ENCODE assay signal across 14 cellular contexts in the genomic region with DNA sequence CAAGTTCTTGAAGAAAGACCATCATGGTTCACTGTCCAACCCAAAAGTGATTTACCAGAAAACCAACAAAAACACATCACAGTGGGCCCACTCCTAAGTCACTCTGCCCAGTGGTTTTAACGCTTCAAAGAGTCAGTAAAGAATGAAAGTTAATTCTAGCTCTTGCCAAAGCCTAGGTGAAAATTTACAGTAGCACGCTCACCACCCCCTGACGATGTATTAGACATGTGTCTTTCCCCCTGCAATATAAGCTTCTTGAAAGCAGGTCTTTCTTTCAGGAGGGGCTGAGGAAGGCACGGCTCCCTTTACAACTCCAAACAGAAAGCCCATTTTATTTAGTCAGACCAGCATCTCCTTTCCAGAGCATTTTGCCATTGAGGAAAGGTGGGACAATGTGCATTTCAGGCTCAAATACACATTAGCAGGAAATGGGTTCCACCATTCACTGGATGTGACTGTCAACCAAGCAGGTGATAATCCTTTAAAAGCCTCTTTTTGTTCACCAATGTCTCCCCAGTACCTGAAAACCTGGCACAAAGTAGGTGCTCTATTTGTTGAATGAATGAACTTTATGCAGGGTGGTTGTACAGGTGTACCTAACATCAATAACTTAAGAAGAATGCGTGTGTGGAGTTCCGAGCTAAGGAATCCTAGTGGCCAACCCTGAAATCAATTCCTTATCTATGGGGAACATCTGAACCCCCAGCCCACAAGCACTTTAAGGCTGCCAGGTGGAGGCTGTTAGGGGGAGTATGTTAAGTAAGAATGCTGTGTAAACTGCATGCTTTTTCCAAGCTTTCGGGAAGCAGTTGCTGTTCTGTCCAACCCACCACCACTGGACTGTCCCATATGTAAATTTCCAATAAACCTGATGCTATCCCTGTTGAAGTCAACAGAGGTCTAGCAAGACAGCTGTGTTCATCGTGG. TPM values are rescaled to one million over a fixed set of nuclear protein-coding genes. Genes with fewer than 3 reads are reported as not detected.
DNase-seq lines count a peak whose midpoint lies in the region; ATAC-seq and TF ChIP-seq lines count a peak whose summit lies in the region.
"Had no signal": no experiment of that assay in that cellular context is flagged by ENCODE, and none has a peak within 500 bp of the region (broad histone marks: within the 10 kb centered on the region; RNA-seq: fewer than 3 reads in every experiment).

No MANE protein-coding gene starts in this region.

- POLR2A ChIA-PET in OCI-LY7 (lab: Charles Lee) = interaction anchor here (0.6 to 10.6 kb wide), 13 partner anchors 11 to 321 kb away, joined by 3 to 155 read pairs (median 5); partner anchors contain the start of gene EZR

- H3K9me3 Mint-ChIP-seq in activated T-cell treated with anti-CD3 and anti-CD28 coated beads, Interleukin-2, amount 50 U/mL, for 24 hours = no peaks in the 10 kb centered on the region
- no peaks in the 10 kb centered on the region for H3K9me3 Mint-ChIP-seq in activated T-cell treated with anti-CD3 and anti-CD28 coated beads, Interleukin-2, amount 50 U/mL, for 72 hours
- H3K9me3 Mint-ChIP-seq in immature natural killer cell = no peaks in the 10 kb centered on the region

- peak overlapping the region; percentile 61 for H3K4me3 ChIP-seq in OCI-LY7 (ENCODE audit: low read depth, low read length, poor library complexity, severe bottlenecking)
- no peak overlapping the region for H3K4me3 ChIP-seq in testis
- H3K4me3 ChIP-seq: skin epidermis, uterus had no signal

- H3K9me2 ChIP-seq in OCI-LY7 (ENCODE audit: insufficient read depth, low read length) = no peaks in the 10 kb centered on the region

- no peaks in the 10 kb centered on the region for H3K27me3 Mint-ChIP-seq in activated T-cell treated with anti-CD3 and anti-CD28 coated beads, Interleukin-2, amount 50 U/mL, for 24 hours
- no peaks in the 10 kb centered on the region for H3K27me3 Mint-ChIP-seq in activated T-cell treated with anti-CD3 and anti-CD28 coated beads, Interleukin-2, amount 50 U/mL, for 72 hours (ENCODE audit: low read depth)
- peaks cover 2 to 6% (median 3%) of the 10 kb centered on the region in 3 donors for H3K27me3 Mint-ChIP-seq in immature natural killer cell (ENCODE audit: low read depth in 3 of 3)

- no peaks in the 10 kb centered on the region for H3K9me3 ChIP-seq in OCI-LY7 (ENCODE audit: low read length)
- no peaks in the 10 kb centered on the region for H3K9me3 ChIP-seq in testis
- H3K9me3 ChIP-seq: uterus had no signal

- H3K79me2 ChIP-seq in OCI-LY7 (ENCODE audit: insufficient read depth, low read depth, low read length) = peaks cover 95% of the 10 kb centered on the region

- CTCF ChIA-PET in OCI-LY7 (lab: Charles Lee; ENCODE audit: unreplicated experiment) = interaction anchor here (1.4 to 2.0 kb wide), 3 partner anchors 9 to 58 kb away, joined by 4 to 7 read pairs (median 6); no protein-coding TSS in a partner anchor

- peaks cover 92% of the 10 kb centered on the region for H3K36me3 Mint-ChIP-seq in activated T-cell treated with anti-CD3 and anti-CD28 coated beads, Interleukin-2, amount 50 U/mL, for 24 hours (ENCODE audit: low read depth)
- H3K36me3 Mint-ChIP-seq in activated T-cell treated with anti-CD3 and anti-CD28 coated beads, Interleukin-2, amount 50 U/mL, for 72 hours (ENCODE audit: insufficient read depth in 2 of 2) = peaks cover 9 to 44% of the 10 kb centered on the region in 2 donors
- H3K36me3 Mint-ChIP-seq in immature natural killer cell = peaks cover 8 to 22% (median 16%) of the 10 kb centered on the region in 3 donors

- no peak for ATAC-seq in activated T-cell treated with anti-CD3 and anti-CD28 coated beads, Interleukin-2, amount 50 U/mL, for 72 hours (replicated peaks in 1 of 2)
- ATAC-seq: SK-N-SH treated with all-trans-retinoic acid at 6 μM for 48 hours had no signal

- peak overlapping the region; percentile 2 for H3K4me3 Mint-ChIP-seq in activated T-cell treated with anti-CD3 and anti-CD28 coated beads, Interleukin-2, amount 50 U/mL, for 24 hours
- H3K4me3 Mint-ChIP-seq in activated T-cell treated with anti-CD3 and anti-CD28 coated beads, Interleukin-2, amount 50 U/mL, for 72 hours = peak overlapping the region in 1 of 2 donors; percentile 71
- peak overlapping the region in 4 of 5 donors; percentile 40 to 64 (median 56) for H3K4me3 Mint-ChIP-seq in immature natural killer cell

- H3K4me2 ChIP-seq in OCI-LY7 (ENCODE audit: low read length) = peak overlapping the region; percentile 89

- intact Hi-C loops in OCI-LY7 (cut with micrococcal nuclease; ENCODE audit: unreplicated experiment) (loop anchor here (2.0 to 10.0 kb wide), 3 partner anchors 59 to 917 kb away; partner anchors contain the start of gene WTAP), testis (cut with DNase I; ENCODE audit: low total_unique reads) (no loop called here)

- H3K27ac Mint-ChIP-seq in activated T-cell treated with anti-CD3 and anti-CD28 coated beads, Interleukin-2, amount 50 U/mL, for 24 hours = peak overlapping the region; percentile 69
- H3K27ac Mint-ChIP-seq in activated T-cell treated with anti-CD3 and anti-CD28 coated beads, Interleukin-2, amount 50 U/mL, for 72 hours = no peak overlapping the region
- H3K27ac Mint-ChIP-seq in immature natural killer cell = peak overlapping the region; percentile 19 to 81 (median 74)

- TF ChIP-seq POLR2A in testis (IDR thresholded peaks at IDR 0.05) = no peak

- no peaks in the 10 kb centered on the region for H3K27me3 ChIP-seq in testis
- H3K27me3 ChIP-seq: uterus had no signal

- H2AFZ ChIP-seq in OCI-LY7 (ENCODE audit: low read length) = no peak overlapping the region

- H3K4me1 ChIP-seq in OCI-LY7 (ENCODE audit: insufficient read depth, low read length, poor library complexity, severe bottlenecking) (peaks cover 93% of the 10 kb centered on the region), testis (peaks cover 59% of the 10 kb centered on the region)

- H3K27ac ChIP-seq in OCI-LY7 (ENCODE audit: low read depth, low read length, poor library complexity, severe bottlenecking) (peak overlapping the region; percentile 100), testis (peak overlapping the region; percentile 6 to 69)
- H3K27ac ChIP-seq: uterus had no signal

- peaks cover 92% of the 10 kb centered on the region for H3K4me1 Mint-ChIP-seq in activated T-cell treated with anti-CD3 and anti-CD28 coated beads, Interleukin-2, amount 50 U/mL, for 24 hours (ENCODE audit: low read depth)
- H3K4me1 Mint-ChIP-seq in activated T-cell treated with anti-CD3 and anti-CD28 coated beads, Interleukin-2, amount 50 U/mL, for 72 hours (ENCODE audit: low read depth) = peaks cover 96% of the 10 kb centered on the region
- peaks cover 92 to 100% of the 10 kb centered on the region in 2 donors for H3K4me1 Mint-ChIP-seq in immature natural killer cell

- DNase-seq in activated T-cell treated with anti-CD3 and anti-CD28 coated beads, Interleukin-2, amount 50 U/mL, for 24 hours = peak; percentile 11
- DNase-seq in activated T-cell treated with anti-CD3 and anti-CD28 coated beads, Interleukin-2, amount 50 U/mL, for 72 hours = no peak
- DNase-seq in OCI-LY7 (ENCODE audit: low spot score) (no peak), immature natural killer cell (peak; percentile 20 to 36 (median 34)), testis (no peak), NCI-H1436 treated with DMSO at 0.1 percent for 48 hours (lab: John Stamatoyannopoulos, UW) (no peak), SHP77 (lab: John Stamatoyannopoulos, UW) (no peak)
- DNase-seq in activated CD4-positive, CD25-positive, alpha-beta regulatory T cell treated with anti-CD3 and anti-CD28 coated beads, Interleukin-2, amount 50 U/mL, for 72 hours = no peak
- DNase-seq: amniotic stem cell, cortex of kidney, foreskin fibroblast, uterus had no signal

- WGBS in testis, 2 donors = 51 to 65% methylated on average over 8 of the region's 8 CpGs

- TF ChIP-seq CTCF in OCI-LY7 (conservative IDR thresholded peaks at IDR 0.05; ENCODE audit: low read length) (no peak), testis (IDR thresholded peaks at IDR 0.05) (no peak)

- no TSS peak for BruUV-seq in OCI-LY7 (replicated peaks; lab: Mats Ljungman, UMichigan)

- H3K36me3 ChIP-seq in OCI-LY7 (ENCODE audit: insufficient read depth, low read length) (peaks cover 83% of the 10 kb centered on the region), testis (ENCODE audit: low read depth, missing control alignments) (no peaks in the 10 kb centered on the region)
- H3K36me3 ChIP-seq: uterus had no signal

- H4K20me1 ChIP-seq in OCI-LY7 (ENCODE audit: insufficient read depth, low read length) = peaks cover 24% of the 10 kb centered on the region

RNA-seq across cellular contexts. Expression of gene EZR, which starts 11.4 kb away (rescaled TPM):
- total RNA-seq in activated T-cell treated with anti-CD3 and anti-CD28 coated beads, Interleukin-2, amount 50 U/mL, for 72 hours = 100 to 1,000 TPM; 167 to 177 TPM
- total RNA-seq in OCI-LY7 (2014; rRNA removed; shearing (Covaris generic)) = 268 and 360 TPM in 2 replicates
- 415 and 440 TPM in 2 replicates for total RNA-seq in OCI-LY7 (2022)
- polyA plus RNA-seq in immature natural killer cell = 100 to 1,000 TPM; 129 to 153 (median 139) TPM
- total RNA-seq in testis = 100 to 1,000 TPM; 164 to 199 TPM
- polyA plus RNA-seq in testis (ENCODE audit: insufficient read depth, low read depth, low replicate concordance) = 129 TPM

Comparison
In these comparisons a context has a peak if more than half of its experiments do, and no peak if none do; other contexts are left out.
1. DNase-seq: peak in activated T-cell treated with anti-CD3 and anti-CD28 coated beads, Interleukin-2, amount 50 U/mL, for 24 hours (single experiment) and immature natural killer cell (3 of 3); none in activated T-cell treated with anti-CD3 and anti-CD28 coated beads, Interleukin-2, amount 50 U/mL, for 72 hours (0 of 2), OCI-LY7 (single experiment), testis (single experiment), NCI-H1436 treated with DMSO at 0.1 percent for 48 hours (single experiment), SHP77 (0 of 2) and activated CD4-positive, CD25-positive, alpha-beta regulatory T cell treated with anti-CD3 and anti-CD28 coated beads, Interleukin-2, amount 50 U/mL, for 72 hours (single experiment).